In the genomic region with DNA sequence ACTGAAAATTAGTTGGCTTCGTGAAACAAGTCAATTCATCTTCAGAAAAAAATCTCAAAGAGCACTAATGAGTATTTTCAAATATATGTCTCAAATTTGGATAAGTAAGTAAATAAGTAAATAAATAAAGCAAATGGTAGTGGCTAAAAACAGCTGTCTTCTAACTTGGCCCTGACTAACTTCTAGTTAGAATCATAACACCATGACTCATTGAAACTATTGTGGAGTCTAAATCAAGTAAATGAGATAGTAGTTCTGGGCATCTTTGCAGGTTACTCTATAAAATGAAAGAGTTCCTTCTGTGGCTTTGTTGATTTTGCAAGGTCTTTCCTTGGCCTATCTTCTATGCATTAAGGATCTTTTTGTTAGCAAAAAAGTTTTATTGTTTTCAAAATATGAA, we compare ENCODE assay signal across 17 cellular contexts.
"Had no signal": no experiment of that assay in that cellular context is flagged by ENCODE, and none has a peak within 500 bp of the region (broad histone marks: within the 10 kb centered on the region; RNA-seq: fewer than 3 reads in every experiment).

No MANE protein-coding gene starts in this region.

- FAIRE-seq: keratinocyte, small intestine, TTC549 had no signal

- DNase-seq: activated B cell treated with CpG ODN at 0.5 μM for 24 hours; activated CD4-positive, alpha-beta T cell treated with anti-CD3 and anti-CD28 coated beads for 48 hours; activated CD8-positive, alpha-beta T cell treated with anti-CD3 and anti-CD28 coated beads for 36 hours; activated effector memory CD4-positive, alpha-beta T cell treated with anti-CD3 and anti-CD28 coated beads, Interleukin-2, amount 50 U/mL, for 16 hours; activated T-cell treated with anti-CD3 and anti-CD28 coated beads, Interleukin-2, amount 50 U/mL, for 48 hours; brain microvascular endothelial cell; gastrocnemius medialis; mesenchymal stem cell; nucleus accumbens; right cardiac atrium; small intestine; stimulated activated naive CD8-positive, alpha-beta T cell treated with anti-CD3 and anti-CD28 coated beads, Interleukin-15, Interleukin-2, amounts not matched to agents 100 U/mL and 50 U/mL, for 24 hours; SW 1271; transverse colon had no signal

- H3K36me3 ChIP-seq: brain microvascular endothelial cell, esophagus muscularis mucosa, gastrocnemius medialis, transverse colon had no signal

- H3K27ac ChIP-seq: brain microvascular endothelial cell, esophagus muscularis mucosa, gastrocnemius medialis, transverse colon had no signal

- H3K27me3 ChIP-seq: brain microvascular endothelial cell, esophagus muscularis mucosa, gastrocnemius medialis, transverse colon had no signal

- H3K9me3 ChIP-seq: esophagus muscularis mucosa, gastrocnemius medialis, transverse colon had no signal

- H3K4me3 ChIP-seq: esophagus muscularis mucosa, gastrocnemius medialis, transverse colon had no signal
